ENCODE assay signal across 17 cellular contexts in the genomic region with DNA sequence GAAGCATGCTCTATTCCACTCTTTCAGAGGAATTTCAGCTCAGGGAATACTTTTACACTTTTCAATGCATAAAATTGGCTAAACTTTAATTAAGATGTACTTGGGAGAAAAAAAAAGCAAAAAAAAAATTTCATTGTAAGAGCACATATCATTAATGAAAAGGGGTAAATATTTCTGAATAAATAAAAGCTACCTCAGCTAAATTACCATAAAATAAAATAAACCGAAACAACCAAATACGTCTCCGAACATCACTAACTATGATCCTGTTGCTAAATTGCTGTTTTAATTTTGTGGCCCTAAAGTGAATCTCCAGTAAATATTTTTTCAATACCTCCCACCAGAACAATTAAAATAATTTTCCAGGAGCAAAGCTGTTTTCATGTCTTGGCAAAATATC.
"Had no signal": no experiment of that assay in that cellular context is flagged by ENCODE, and none has a peak within 500 bp of the region (broad histone marks: within the 10 kb centered on the region; RNA-seq: fewer than 3 reads in every experiment).

No MANE protein-coding gene starts in this region.

- H3K4me3 ChIP-seq: esophagus squamous epithelium, left ventricle myocardium inferior, psoas muscle, sigmoid colon, stomach, testis, upper lobe of right lung had no signal

- H3K36me3 ChIP-seq: esophagus squamous epithelium, left ventricle myocardium inferior, sigmoid colon, stomach, upper lobe of right lung had no signal

- DNase-seq: activated CD4-positive, alpha-beta memory T cell treated with anti-CD3 and anti-CD28 coated beads for 36 hours; activated CD8-positive, alpha-beta memory T cell treated with anti-CD3 and anti-CD28 coated beads, Interleukin-2, amount 10 ng/mL, durations not matched to agents 7 days and 5 days; activated naive CD4-positive, alpha-beta T cell treated with anti-CD3 and anti-CD28 coated beads, Interleukin-2, amount 10 ng/mL, durations not matched to agents 7 days and 5 days; activated T-cell treated with anti-CD3 and anti-CD28 coated beads, Interleukin-2, amount 50 U/mL, for 1 hour; esophagus squamous epithelium; glutamatergic neuron; left ventricle myocardium inferior; psoas muscle; sigmoid colon; stimulated activated CD4-positive, alpha-beta T cell treated with anti-CD3 and anti-CD28 coated beads, Interleukin-12 subunit alpha, Interleukin-12 subunit beta, amount 100 ng/mL, for 4 hours; stimulated activated CD4-positive, alpha-beta T cell treated with anti-CD3 and anti-CD28 coated beads, Interleukin-2, amount 100 ng/mL, for 24 hours; stomach; testis; upper lobe of right lung had no signal

- H3K4me1 ChIP-seq: left ventricle myocardium inferior, psoas muscle, sigmoid colon, stomach, testis, upper lobe of right lung had no signal

- H3K27me3 ChIP-seq: esophagus squamous epithelium, foreskin keratinocyte, sigmoid colon, stomach, testis, upper lobe of right lung had no signal

- H3K27ac ChIP-seq: esophagus squamous epithelium, foreskin keratinocyte, left ventricle myocardium inferior, psoas muscle, sigmoid colon, stomach, testis, upper lobe of right lung, VCaP had no signal

- ATAC-seq: activated CD8-positive, alpha-beta memory T cell treated with anti-CD3 and anti-CD28 coated beads, Interleukin-2, amount 10 ng/mL, durations not matched to agents 7 days and 5 days; natural killer cell treated with Interleukin-12 subunit alpha and Interleukin-12 subunit beta and Interleukin-15 and Interleukin-18, amount 100 ng/mL, for 72 hours; psoas muscle; upper lobe of right lung had no signal

- H3K9me3 ChIP-seq: esophagus squamous epithelium, left ventricle myocardium inferior, psoas muscle, stomach, testis, upper lobe of right lung had no signal
